9 cellular contexts compared by ENCODE assay signal in genomic region chr2:28366496-28367282, GRCh38. TPM values are rescaled to one million over a fixed set of nuclear protein-coding genes. Genes with fewer than 3 reads are reported as not detected.
DNase-seq lines count a peak whose midpoint lies in the region; ATAC-seq and TF ChIP-seq lines count a peak whose summit lies in the region.
"Had no signal": no experiment of that assay in that cellular context is flagged by ENCODE, and none has a peak within 500 bp of the region (broad histone marks: within the 10 kb centered on the region; RNA-seq: fewer than 3 reads in every experiment).

No MANE protein-coding gene starts in this region.

- H3K27ac Mint-ChIP-seq in activated naive CD8-positive, alpha-beta T cell = no peak overlapping the region
- peak overlapping the region in 8 of 9 donors; percentile 12 to 87 (median 72) for H3K27ac Mint-ChIP-seq in naive thymus-derived CD4-positive, alpha-beta T cell

- no peaks in the 10 kb centered on the region for H3K27me3 Mint-ChIP-seq in activated naive CD8-positive, alpha-beta T cell
- H3K27me3 Mint-ChIP-seq in naive thymus-derived CD4-positive, alpha-beta T cell = peaks cover 0 to 12% (median 0%) of the 10 kb centered on the region in 5 donors

- in situ Hi-C loops in Caki2 (cut with HindIII; ENCODE audit: low pct_unique_long_range_greater_than_20kb, low sequenced_read_pairs) = no loop called here

- DNase-seq in Caki2 (ENCODE audit: low read depth) (peak; percentile 23), RWPE1 (ENCODE audit: low spot score) (no peak), DMS114 treated with DMSO at 0.1 percent for 48 hours (lab: John Stamatoyannopoulos, UW; ENCODE audit: unreplicated experiment) (no peak), DMS153 (lab: John Stamatoyannopoulos, UW) (no peak), DMS53 treated with DMSO at 0.1 percent for 48 hours (lab: John Stamatoyannopoulos, UW; ENCODE audit: unreplicated experiment) (no peak)
- DNase-seq in naive thymus-derived CD4-positive, alpha-beta T cell = peak in 8 of 9 donors; percentile 37 to 70 (median 56)
- DNase-seq: T1000 had no signal

- peak; percentile 92 for ATAC-seq in naive thymus-derived CD4-positive, alpha-beta T cell
- no peak for ATAC-seq in HG03135 (IDR thresholded peaks at IDR 0.05; ENCODE audit: unreplicated experiment)

- no peaks in the 10 kb centered on the region for H3K9me3 Mint-ChIP-seq in activated naive CD8-positive, alpha-beta T cell (ENCODE audit: low read depth)
- H3K9me3 Mint-ChIP-seq in naive thymus-derived CD4-positive, alpha-beta T cell = peaks cover 0 to 1% (median 0%) of the 10 kb centered on the region in 11 donors

- H3K36me3 ChIP-seq in naive thymus-derived CD4-positive, alpha-beta T cell (ENCODE audit: control insufficient read depth in 2 of 3, insufficient read depth in 3 of 3, low read length in 3 of 3) = no peaks in the 10 kb centered on the region

- H3K27ac ChIP-seq in RWPE1 = peak overlapping the region; percentile 11; the same call in 1 of the 2 replicates
- H3K27ac ChIP-seq in naive thymus-derived CD4-positive, alpha-beta T cell (ENCODE audit: low read depth, low read length) = no peak overlapping the region

- intact Hi-C loops in naive thymus-derived CD4-positive, alpha-beta T cell (cut with micrococcal nuclease) = loop anchor here (1.0 kb wide), 3 partner anchors 7 to 26 kb away; partner anchors contain the start of gene FOSL2 (in 1 of the 2)

- H3K4me1 Mint-ChIP-seq in activated naive CD8-positive, alpha-beta T cell (ENCODE audit: low read depth) = peaks cover 47% of the 10 kb centered on the region
- H3K4me1 Mint-ChIP-seq in naive thymus-derived CD4-positive, alpha-beta T cell = peaks cover 27 to 62% (median 45%) of the 10 kb centered on the region in 7 donors

- TF ChIP-seq CTCF in RWPE1 (conservative IDR thresholded peaks at IDR 0.05; ENCODE audit: low read depth) = no peak

- POLR2A ChIA-PET in RWPE1 (lab: Yijun Ruan, JAX; ENCODE audit: low non-redundant PET) = no interaction called here
- POLR2A ChIA-PET in naive thymus-derived CD4-positive, alpha-beta T cell (lab: Charles Lee) = interaction anchor here (1.0 kb wide), 2 partner anchors 10 to 14 kb away, joined by 3 read pairs; no protein-coding TSS in a partner anchor

- H3K36me3 Mint-ChIP-seq in activated naive CD8-positive, alpha-beta T cell = no peaks in the 10 kb centered on the region
- peaks cover 0 to 6% (median 0%) of the 10 kb centered on the region in 5 donors for H3K36me3 Mint-ChIP-seq in naive thymus-derived CD4-positive, alpha-beta T cell

- peak overlapping the region; percentile 66 for H3K4me3 Mint-ChIP-seq in activated naive CD8-positive, alpha-beta T cell
- H3K4me3 Mint-ChIP-seq in naive thymus-derived CD4-positive, alpha-beta T cell = peak overlapping the region; percentile 75 to 93 (median 88)

- no peaks in the 10 kb centered on the region for H3K27me3 ChIP-seq in naive thymus-derived CD4-positive, alpha-beta T cell (ENCODE audit: control insufficient read depth in 2 of 2, insufficient read depth in 2 of 2, low read length in 2 of 2)

- peaks cover 44 to 47% of the 10 kb centered on the region in 2 donors for H3K4me1 ChIP-seq in naive thymus-derived CD4-positive, alpha-beta T cell (ENCODE audit: control insufficient read depth in 2 of 2, insufficient read depth in 2 of 2, low read length in 2 of 2)

- H3K4me3 ChIP-seq in naive thymus-derived CD4-positive, alpha-beta T cell (ENCODE audit: low read length) = peak overlapping the region; percentile 14

- CTCF ChIA-PET in RWPE1 (lab: Yijun Ruan, JAX) = interaction anchor here (0.6 kb wide), 1 partner anchor 349 kb away, joined by 4 read pairs; no protein-coding TSS in a partner anchor
- CTCF ChIA-PET in naive thymus-derived CD4-positive, alpha-beta T cell (lab: Charles Lee) = no interaction called here

- H3K9me3 ChIP-seq in naive thymus-derived CD4-positive, alpha-beta T cell (ENCODE audit: control insufficient read depth in 2 of 3, low read length in 3 of 3) = no peaks in the 10 kb centered on the region

RNA-seq across cellular contexts. Expression of gene FOSL2, which starts 26.0 kb away (rescaled TPM):
- 78.1 and 93.2 TPM in 2 replicates for total RNA-seq in Caki2 (2014; rRNA removed; shearing (Covaris generic); ENCODE audit: low replicate concordance)
- 100 to 1,000 TPM in 1 of 5 experiments, 10 to 100 TPM in 2, 1 to 10 TPM in 1, under 1 TPM in 1; 0.81 to 251 (median 33.9) TPM for total RNA-seq in naive thymus-derived CD4-positive, alpha-beta T cell
- 1 to 10 TPM in 1 of 2 donors, under 1 TPM in 1; 0.25 to 1.3 TPM for polyA plus RNA-seq in naive thymus-derived CD4-positive, alpha-beta T cell

Comparison
In these comparisons a context has a peak if more than half of its experiments do, and no peak if none do; other contexts are left out.
1. DNase-seq: peak in Caki2 (single experiment) and naive thymus-derived CD4-positive, alpha-beta T cell (8 of 9); none in RWPE1 (single experiment), DMS114 treated with DMSO at 0.1 percent for 48 hours (single experiment), DMS153 (single experiment) and DMS53 treated with DMSO at 0.1 percent for 48 hours (single experiment).